Comparison of ENCODE assay signal across 25 cellular contexts in genomic region chr14:29671034-29671433, GRCh38.
A peak's percentile ranks its signal among the peaks of the same experiment; 100 is the strongest.
DNase-seq lines count a peak whose midpoint lies in the region; ATAC-seq, FAIRE-seq and TF ChIP-seq lines count a peak whose summit lies in the region.
"Had no signal": no experiment of that assay in that cellular context is flagged by ENCODE, and none has a peak within 500 bp of the region (broad histone marks: within the 10 kb centered on the region; RNA-seq: fewer than 3 reads in every experiment).

No MANE protein-coding gene starts in this region.

- WGBS in mammary epithelial cell (ENCODE audit: low coverage, missing lambda C conversion rate), result 56% methylated on average over 1 of the region's 1 CpG
- 71% methylated on average over 1 of the region's 1 CpG for WGBS in prostate gland

- POLR2A ChIA-PET in MCF 10A (lab: Yijun Ruan, JAX), result no interaction called here

- no peaks in the 10 kb centered on the region for H3K79me2 ChIP-seq in mammary epithelial cell (ENCODE audit: insufficient read depth, low read length)
- H3K79me2 ChIP-seq: parathyroid adenoma had no signal

- H3K36me3 Mint-ChIP-seq in MCF 10A (ENCODE audit: insufficient read depth, unreplicated experiment), result no peaks in the 10 kb centered on the region
- H3K36me3 Mint-ChIP-seq: CD8-positive, alpha-beta memory T cell had no signal

- DNase-seq in MCF 10A (ENCODE audit: unreplicated experiment) (peak; percentile 9), mammary epithelial cell (no peak), ascending aorta (ENCODE audit: low spot score in 2 of 2) (no peak), foreskin melanocyte (peak; percentile 7), kidney tubule cell (ENCODE audit: low spot score) (no peak), prostate gland (ENCODE audit: low spot score) (no peak), frontal cortex (ENCODE audit: low spot score in 2 of 2) (no peak)
- DNase-seq: activated CD4-positive, alpha-beta T cell treated with anti-CD3 and anti-CD28 coated beads, Interleukin-2, amount 10 ng/mL, durations not matched to agents 7 days and 5 days; activated naive CD4-positive, alpha-beta T cell treated with Interleukin-2 at 50 U/mL for 16 hours; CD8-positive, alpha-beta memory T cell; effector memory CD8-positive, alpha-beta T cell; foreskin keratinocyte; H7; left ventricle myocardium superior; NCI-H1694; NCI-H524 treated with DMSO at 0.1 percent for 48 hours; spleen; stimulated activated naive CD8-positive, alpha-beta T cell treated with anti-CD3 and anti-CD28 coated beads, Interleukin-15, Interleukin-2, amounts not matched to agents 100 U/mL and 50 U/mL, for 24 hours; T-helper 9 cell had no signal

- in situ Hi-C loops in mammary epithelial cell (cut with MboI; ENCODE audit: low sequenced_read_pairs in 2 of 2), result no loop called here

- H3K27me3 Mint-ChIP-seq in MCF 10A (ENCODE audit: insufficient read depth, unreplicated experiment), result no peaks in the 10 kb centered on the region
- H3K27me3 Mint-ChIP-seq: activated CD4-positive, alpha-beta T cell treated with anti-CD3 and anti-CD28 coated beads, Interleukin-2, amount 10 ng/mL, durations not matched to agents 7 days and 5 days; CD8-positive, alpha-beta memory T cell; effector memory CD8-positive, alpha-beta T cell had no signal

- H3K27me3 ChIP-seq in mammary epithelial cell (ENCODE audit: insufficient read depth, low read length), result no peaks in the 10 kb centered on the region
- no peaks in the 10 kb centered on the region for H3K27me3 ChIP-seq in ascending aorta
- H3K27me3 ChIP-seq in prostate gland (replicated peaks; ENCODE audit: insufficient read depth), result no peaks in the 10 kb centered on the region
- H3K27me3 ChIP-seq: cardiac muscle cell, foreskin keratinocyte, SJSA1, spleen had no signal

- H3K4me2 ChIP-seq in mammary epithelial cell (ENCODE audit: insufficient read depth, low read depth, low read length), result no peak overlapping the region

- no peak overlapping the region for H3K4me3 Mint-ChIP-seq in MCF 10A (ENCODE audit: unreplicated experiment)
- H3K4me3 Mint-ChIP-seq: activated CD4-positive, alpha-beta T cell treated with anti-CD3 and anti-CD28 coated beads, Interleukin-2, amount 10 ng/mL, durations not matched to agents 7 days and 5 days; CD8-positive, alpha-beta memory T cell; effector memory CD8-positive, alpha-beta T cell had no signal

- BruUV-seq in MCF 10A (replicated peaks; lab: Mats Ljungman, UMichigan), result no TSS peak
- no TSS peak for BruUV-seq in mammary epithelial cell (replicated peaks; lab: Mats Ljungman, UMichigan)

- no peak overlapping the region for H3K9ac ChIP-seq in mammary epithelial cell (ENCODE audit: insufficient read depth, low read length)
- H3K9ac ChIP-seq: parathyroid adenoma had no signal

- H3K9me3 Mint-ChIP-seq in MCF 10A (ENCODE audit: unreplicated experiment), result no peaks in the 10 kb centered on the region

- intact Hi-C loops in MCF 10A (cut with micrococcal nuclease) (no loop called here), mammary epithelial cell (cut with micrococcal nuclease) (no loop called here), ascending aorta (cut with DNase I) (no loop called here), prostate gland (cut with DNase I) (no loop called here)

- no peak for ATAC-seq in HG03520 (IDR thresholded peaks at IDR 0.05; ENCODE audit: unreplicated experiment)
- ATAC-seq: effector memory CD8-positive, alpha-beta T cell; foreskin keratinocyte; left ventricle myocardium superior; stimulated activated naive CD8-positive, alpha-beta T cell treated with anti-CD3 and anti-CD28 coated beads, Interleukin-15, Interleukin-2, amounts not matched to agents 100 U/mL and 50 U/mL, for 24 hours had no signal

- CTCF ChIA-PET in MCF 10A (lab: Yijun Ruan, JAX), result no interaction called here
- CTCF ChIA-PET in mammary epithelial cell (lab: Charles Lee; ENCODE audit: low non-redundant PET), result interaction anchor here (0.6 kb wide), 1 partner anchor 10 kb away, joined by 3 read pairs; no protein-coding TSS in a partner anchor

- H3K27ac ChIP-seq in mammary epithelial cell (ENCODE audit: insufficient read depth, low read depth, low read length) (no peak overlapping the region), ascending aorta (peak overlapping the region; percentile 75 to 76), prostate gland (no peak overlapping the region)
- H3K27ac ChIP-seq: cardiac muscle cell, foreskin keratinocyte, parathyroid adenoma, SJSA1, spleen had no signal

- H3K4me3 ChIP-seq in mammary epithelial cell (replicated peaks in 1 of 3; ENCODE audit: insufficient read depth in 1 of 3, low read depth in 2 of 3, low read length in 3 of 3) (no peak overlapping the region), ascending aorta (no peak overlapping the region), prostate gland (no peak overlapping the region)
- H3K4me3 ChIP-seq: cardiac muscle cell, SJSA1, spleen had no signal

- H3K36me3 ChIP-seq in mammary epithelial cell (ENCODE audit: insufficient read depth, low read length), result no peaks in the 10 kb centered on the region
- H3K36me3 ChIP-seq in ascending aorta, result no peaks in the 10 kb centered on the region
- H3K36me3 ChIP-seq in prostate gland, result no peaks in the 10 kb centered on the region
- H3K36me3 ChIP-seq: cardiac muscle cell, SJSA1, spleen had no signal

- peak overlapping the region; percentile 83 for H3K27ac Mint-ChIP-seq in MCF 10A (ENCODE audit: low read depth, unreplicated experiment)
- H3K27ac Mint-ChIP-seq: activated CD4-positive, alpha-beta T cell treated with anti-CD3 and anti-CD28 coated beads, Interleukin-2, amount 10 ng/mL, durations not matched to agents 7 days and 5 days; CD8-positive, alpha-beta memory T cell; effector memory CD8-positive, alpha-beta T cell had no signal

- H3K4me1 Mint-ChIP-seq in MCF 10A (ENCODE audit: insufficient read depth, unreplicated experiment), result peaks cover 12% of the 10 kb centered on the region
- H3K4me1 Mint-ChIP-seq: activated CD4-positive, alpha-beta T cell treated with anti-CD3 and anti-CD28 coated beads, Interleukin-2, amount 10 ng/mL, durations not matched to agents 7 days and 5 days; CD8-positive, alpha-beta memory T cell had no signal

- H3K4me1 ChIP-seq in mammary epithelial cell (ENCODE audit: insufficient read depth, low read length) (no peaks in the 10 kb centered on the region), ascending aorta (peaks cover 0 to 15% of the 10 kb centered on the region in 2 donors), prostate gland (replicated peaks) (peaks cover 4% of the 10 kb centered on the region)
- H3K4me1 ChIP-seq: foreskin keratinocyte, parathyroid adenoma, SJSA1, spleen had no signal

- TF ChIP-seq CTCF in MCF 10A (IDR thresholded peaks at IDR 0.05; ENCODE audit: unreplicated experiment) (no peak), mammary epithelial cell (conservative IDR thresholded peaks at IDR 0.05 in 1 of 2, IDR thresholded peaks at IDR 0.05 in 1 of 2; ENCODE audit: extremely low read depth in 1 of 2, insufficient read depth in 1 of 2, low read depth in 1 of 2, low read length in 2 of 2) (no peak), ascending aorta (IDR thresholded peaks at IDR 0.05) (no peak), prostate gland (IDR thresholded peaks at IDR 0.05) (no peak)

- dilution Hi-C loops in mammary epithelial cell (cut with HindIII; ENCODE audit: low sequenced_read_pairs), result loop anchor here (5.0 kb wide), 1 partner anchor 34 kb away; no protein-coding TSS in a partner anchor

- H4K20me1 ChIP-seq in mammary epithelial cell (ENCODE audit: insufficient read depth, low read length), result no peaks in the 10 kb centered on the region

- no peak for FAIRE-seq in frontal cortex (lab: Jason Lieb, UNC)
- FAIRE-seq: A204.1, GM12892 had no signal

- no peak for TF ChIP-seq POLR2A in prostate gland (IDR thresholded peaks at IDR 0.05)

- H3K9me3 ChIP-seq in mammary epithelial cell (replicated peaks; ENCODE audit: insufficient read depth, low read length) (peaks cover 12% of the 10 kb centered on the region), ascending aorta (no peaks in the 10 kb centered on the region), prostate gland (no peaks in the 10 kb centered on the region)
- H3K9me3 ChIP-seq: SJSA1, spleen had no signal

- H2AFZ ChIP-seq in mammary epithelial cell (ENCODE audit: low read depth, low read length), result no peak overlapping the region
- H2AFZ ChIP-seq: parathyroid adenoma had no signal

Comparison
In these comparisons a context has a peak if more than half of its experiments do, and no peak if none do; other contexts are left out.
1. DNase-seq: peak in MCF 10A (single experiment) and foreskin melanocyte (single experiment); none in mammary epithelial cell (single experiment), ascending aorta (0 of 2), kidney tubule cell (single experiment), prostate gland (single experiment) and frontal cortex (0 of 2).
2. H3K27ac ChIP-seq: peak in ascending aorta (2 of 2); none in mammary epithelial cell (single experiment) and prostate gland (0 of 2).